8 cellular contexts compared by ENCODE assay signal in the genomic region with DNA sequence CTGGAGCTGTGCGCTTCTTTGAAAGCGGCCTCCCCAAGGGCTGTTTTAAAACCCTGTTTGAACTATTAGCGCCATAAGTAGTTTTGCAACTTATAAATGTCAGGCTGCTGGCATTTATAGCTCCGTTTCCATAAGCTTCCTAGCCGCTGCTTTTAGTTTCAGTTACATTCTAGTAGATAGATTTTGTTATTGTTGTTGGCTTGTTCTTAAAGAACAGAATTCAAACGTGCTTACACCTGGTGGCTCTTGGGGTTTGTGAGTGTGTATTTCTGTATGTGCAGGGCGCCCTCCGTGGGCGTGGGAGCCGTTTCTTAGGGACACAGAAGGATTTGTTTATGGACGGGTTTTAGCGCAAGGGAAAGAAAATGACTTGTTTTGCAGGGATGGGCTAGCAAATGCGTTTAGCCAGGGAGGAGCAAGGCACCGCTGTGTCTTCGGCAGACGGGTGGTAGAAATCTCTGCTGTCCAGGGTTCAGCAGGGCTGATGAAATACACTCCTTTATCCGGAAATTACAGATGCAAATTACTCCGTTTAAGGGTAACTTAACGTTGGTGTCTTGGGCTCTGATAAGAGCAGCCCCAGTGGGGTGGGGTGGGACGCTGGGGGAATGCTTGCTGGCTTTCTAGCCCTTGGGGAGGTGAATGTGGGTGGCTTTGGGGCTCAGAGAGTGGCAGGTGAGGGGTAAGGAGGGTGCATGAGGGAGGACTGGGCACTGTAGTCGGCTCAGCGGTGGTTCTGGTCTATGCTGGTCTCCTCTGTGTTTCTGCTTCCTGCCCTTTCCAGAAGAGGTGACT. TPM values are rescaled to one million over a fixed set of nuclear protein-coding genes. Genes with fewer than 3 reads are reported as not detected.
A peak's percentile ranks its signal among the peaks of the same experiment; 100 is the strongest.
DNase-seq lines count a peak whose midpoint lies in the region; ATAC-seq and FAIRE-seq lines count a peak whose summit lies in the region.

No MANE protein-coding gene starts in this region.

- H3K27me3 Mint-ChIP-seq in activated CD4-positive, alpha-beta memory T cell treated with anti-CD3 and anti-CD28 coated beads, Interleukin-2, amount 10 ng/mL, durations not matched to agents 7 days and 5 days, result peaks cover 76% of the 10 kb centered on the region

- no peak overlapping the region for H3K27ac ChIP-seq in right cardiac atrium (ENCODE audit: low read length)
- H3K27ac ChIP-seq in small intestine (ENCODE audit: low read depth in 1 of 2, low read length in 1 of 2), result no peak overlapping the region

- FAIRE-seq in small intestine (lab: Jason Lieb, UNC), result no peak

- DNase-seq in G401 (ENCODE audit: low spot score) (peak; percentile 74), right cardiac atrium (no peak), small intestine (peak; percentile 1), hepatic stellate cell (ENCODE audit: low spot score) (no peak), medulla oblongata (ENCODE audit: extremely low spot score) (no peak), KG1 (lab: John Stamatoyannopoulos, UW) (no peak)
- no peak for DNase-seq in activated CD4-positive, alpha-beta memory T cell treated with anti-CD3 and anti-CD28 coated beads, Interleukin-2, amount 10 ng/mL, durations not matched to agents 7 days and 5 days

- no peak overlapping the region for H3K27ac Mint-ChIP-seq in activated CD4-positive, alpha-beta memory T cell treated with anti-CD3 and anti-CD28 coated beads, Interleukin-2, amount 10 ng/mL, durations not matched to agents 7 days and 5 days

- H3K9me3 Mint-ChIP-seq in activated CD4-positive, alpha-beta memory T cell treated with anti-CD3 and anti-CD28 coated beads, Interleukin-2, amount 10 ng/mL, durations not matched to agents 7 days and 5 days, result no peaks in the 10 kb centered on the region

- no peaks in the 10 kb centered on the region for H3K36me3 ChIP-seq in small intestine (ENCODE audit: control insufficient read depth in 2 of 2, insufficient read depth in 2 of 2, low read length in 2 of 2)

- ATAC-seq in HG02678 (IDR thresholded peaks at IDR 0.05; ENCODE audit: unreplicated experiment) (peak; percentile 13), right cardiac atrium (no peak)

- H3K4me1 ChIP-seq in right cardiac atrium (ENCODE audit: control insufficient read depth, insufficient read depth, low read length), result peaks cover 4% of the 10 kb centered on the region
- H3K4me1 ChIP-seq in small intestine (ENCODE audit: control insufficient read depth in 2 of 2, insufficient read depth in 1 of 2, low read depth in 1 of 2, low read length in 1 of 2), result peaks cover 0 to 3% of the 10 kb centered on the region in 2 donors

- 5% methylated on average over 22 of the region's 22 CpGs for WGBS in right cardiac atrium
- WGBS in small intestine, 3 donors, result 4 to 9% (median 7%) methylated on average over 22 of the region's 22 CpGs

- H3K4me3 ChIP-seq in right cardiac atrium (ENCODE audit: low read length) (peak overlapping the region; percentile 75), small intestine (ENCODE audit: low read depth in 1 of 2, low read length in 2 of 2) (peak overlapping the region in 1 of 2 donors; percentile 45)

- H3K36me3 Mint-ChIP-seq in activated CD4-positive, alpha-beta memory T cell treated with anti-CD3 and anti-CD28 coated beads, Interleukin-2, amount 10 ng/mL, durations not matched to agents 7 days and 5 days (ENCODE audit: low read depth), result no peaks in the 10 kb centered on the region

- CTCF ChIA-PET in activated CD4-positive, alpha-beta memory T cell treated with anti-CD3 and anti-CD28 coated beads, Interleukin-2, amount 10 ng/mL, durations not matched to agents 7 days and 5 days (lab: Charles Lee), result interaction anchor here (0.8 to 1.4 kb wide), 3 partner anchors 18 to 51 kb away, joined by 3 to 4 read pairs (median 4); no protein-coding TSS in a partner anchor

- H3K9me3 ChIP-seq in right cardiac atrium (ENCODE audit: control insufficient read depth, low read length) (no peaks in the 10 kb centered on the region), small intestine (ENCODE audit: control insufficient read depth, low read depth) (no peaks in the 10 kb centered on the region)

- intact Hi-C loops in right cardiac atrium (cut with DNase I), result no loop called here

- no peaks in the 10 kb centered on the region for H3K27me3 ChIP-seq in right cardiac atrium (ENCODE audit: control insufficient read depth, insufficient read depth)
- H3K27me3 ChIP-seq in small intestine (ENCODE audit: control insufficient read depth in 2 of 2, insufficient read depth in 2 of 2, low read length in 2 of 2), result peaks cover 0 to 26% of the 10 kb centered on the region in 2 donors

- H3K4me1 Mint-ChIP-seq in activated CD4-positive, alpha-beta memory T cell treated with anti-CD3 and anti-CD28 coated beads, Interleukin-2, amount 10 ng/mL, durations not matched to agents 7 days and 5 days, result peaks cover 18% of the 10 kb centered on the region

- in situ Hi-C loops in G401 (cut with HindIII; ENCODE audit: low sequenced_read_pairs), result no loop called here

- POLR2A ChIA-PET in activated CD4-positive, alpha-beta memory T cell treated with anti-CD3 and anti-CD28 coated beads, Interleukin-2, amount 10 ng/mL, durations not matched to agents 7 days and 5 days (lab: Charles Lee), result interaction anchor here (0.9 kb wide), 1 partner anchor 146 kb away, joined by 4 read pairs; a partner anchor contains a TSS

- H3K4me3 Mint-ChIP-seq in activated CD4-positive, alpha-beta memory T cell treated with anti-CD3 and anti-CD28 coated beads, Interleukin-2, amount 10 ng/mL, durations not matched to agents 7 days and 5 days, result peak overlapping the region; percentile 74

RNA-seq across cellular contexts. Expression of a gene that starts 0.7 kb away (rescaled TPM):
- not detected in 2 replicates for total RNA-seq in G401 (2014; rRNA removed; shearing (Covaris generic))
- total RNA-seq in activated CD4-positive, alpha-beta memory T cell treated with anti-CD3 and anti-CD28 coated beads, Interleukin-2, amount 10 ng/mL, durations not matched to agents 7 days and 5 days, result under 1 TPM in 1 of 2 experiments, not detected in 1; 0.05 TPM
- 1 to 10 TPM in 3 of 4 donors, under 1 TPM in 1; 0.69 to 1.7 (median 1.4) TPM for total RNA-seq in right cardiac atrium
- polyA plus RNA-seq in right cardiac atrium (0.34 TPM), small intestine (1 to 10 TPM in 1 of 3 donors, not detected in 2; 2.0 TPM)

Comparison
In these comparisons a context has a peak if more than half of its experiments do, and no peak if none do; other contexts are left out.
1. DNase-seq: peak in G401 (single experiment) and small intestine (single experiment); none in activated CD4-positive, alpha-beta memory T cell treated with anti-CD3 and anti-CD28 coated beads, Interleukin-2, amount 10 ng/mL, durations not matched to agents 7 days and 5 days (single experiment), right cardiac atrium (0 of 3), hepatic stellate cell (single experiment), medulla oblongata (single experiment) and KG1 (single experiment).